ENCODE assay signal across 1 cellular context in genomic region chr19:917323-918151, GRCh38.
TF ChIP-seq lines count a peak whose summit lies in the region.

Gene KISS1R (plus strand): TSS chr19:917333. CDS start chr19:917503, 170 bp downstream.

TF ChIP-seq in K562, 482 proteins besides CTCF, POLR2A, EP300 and RAD21 (continued from another document and continues in another):
- 0 out of 2 replicates have a peak, but pooled peaks have one; percentile 59 for TF ChIP-seq ZHX1 (conservative IDR thresholded peaks at IDR 0.05; ENCODE audit: low read length)
- peak; percentile 36; the same call in 1 of the 2 replicates for TF ChIP-seq FOXP1 (CRISPR knock-in tag; IDR thresholded peaks at IDR 0.05)
- TF ChIP-seq POLR2AphosphoS5 (IDR thresholded peaks at IDR 0.05; ENCODE audit: control insufficient read depth, insufficient read depth, low read depth, low read length), result no peak
- peak; percentile 63; the same call in 1 of the 2 replicates for TF ChIP-seq DEAF1 (CRISPR knock-in tag; IDR thresholded peaks at IDR 0.05)
- TF ChIP-seq ZNF263 (CRISPR knock-in tag; IDR thresholded peaks at IDR 0.05; ENCODE audit: borderline replicate concordance), result peak; percentile 87
- no peak for TF ChIP-seq ELF4 (CRISPR knock-in tag; IDR thresholded peaks at IDR 0.05)
- TF ChIP-seq TBP (optimal IDR thresholded peaks at IDR 0.05; ENCODE audit: low read depth, low read length), result no peak
- TF ChIP-seq DPF2 (IDR thresholded peaks at IDR 0.05), result no peak
- no peak for TF ChIP-seq SMARCE1 (IDR thresholded peaks at IDR 0.05)
- TF ChIP-seq HMBOX1 (IDR thresholded peaks at IDR 0.05), result no peak
- TF ChIP-seq NFATC3 (IDR thresholded peaks at IDR 0.05), result no peak
- no peak for TF ChIP-seq MLLT1 (IDR thresholded peaks at IDR 0.05)
- no peak for TF ChIP-seq ZNF407 (IDR thresholded peaks at IDR 0.05; ENCODE audit: low read depth)
- TF ChIP-seq HDAC2 (IDR thresholded peaks at IDR 0.05), result peak; percentile 58
- TF ChIP-seq THAP7 (CRISPR knock-in tag; IDR thresholded peaks at IDR 0.05), result 0 out of 2 replicates have a peak, but pooled peaks have one; percentile 81
- peak; percentile 38; the same call in 1 of the 2 replicates for TF ChIP-seq TCF7 (IDR thresholded peaks at IDR 0.05; ENCODE audit: borderline replicate concordance)
- no peak for TF ChIP-seq MYNN (IDR thresholded peaks at IDR 0.05)
- TF ChIP-seq MYNN (CRISPR knock-in tag; IDR thresholded peaks at IDR 0.05), result no peak
- TF ChIP-seq ZBTB33 (CRISPR knock-in tag; IDR thresholded peaks at IDR 0.05), result peak; percentile 96
- no peak for TF ChIP-seq CREB3 (tag; conservative IDR thresholded peaks at IDR 0.05; ENCODE audit: low read depth)
- no peak for TF ChIP-seq DDX20 (tag; IDR thresholded peaks at IDR 0.05; ENCODE audit: low read depth)
- no peak for TF ChIP-seq TSHZ1 (CRISPR knock-in tag; IDR thresholded peaks at IDR 0.05)
- TF ChIP-seq TAF7 (tag; IDR thresholded peaks at IDR 0.05), result no peak
- TF ChIP-seq ZNF124 (CRISPR knock-in tag; IDR thresholded peaks at IDR 0.05), result 0 out of 2 replicates have a peak, but pooled peaks have one; percentile 36
- no peak for TF ChIP-seq ARID3B (CRISPR knock-in tag; IDR thresholded peaks at IDR 0.05; ENCODE audit: borderline replicate concordance)
- TF ChIP-seq RBBP5 (IDR thresholded peaks at IDR 0.05; ENCODE audit: borderline replicate concordance, insufficient read depth, low read length, poor library complexity, severe bottlenecking), result peak; percentile 62
- no peak for TF ChIP-seq ZNF75A (CRISPR knock-in tag; IDR thresholded peaks at IDR 0.05)
- TF ChIP-seq ZNF165 (CRISPR knock-in tag; IDR thresholded peaks at IDR 0.05; ENCODE audit: borderline replicate concordance), result no peak
- TF ChIP-seq NCOA6 (IDR thresholded peaks at IDR 0.05), result no peak
- no peak for TF ChIP-seq RFX1 (IDR thresholded peaks at IDR 0.05)
- no peak for TF ChIP-seq CCAR2 (IDR thresholded peaks at IDR 0.05; ENCODE audit: low read depth, low read length)
